In the genomic region with DNA sequence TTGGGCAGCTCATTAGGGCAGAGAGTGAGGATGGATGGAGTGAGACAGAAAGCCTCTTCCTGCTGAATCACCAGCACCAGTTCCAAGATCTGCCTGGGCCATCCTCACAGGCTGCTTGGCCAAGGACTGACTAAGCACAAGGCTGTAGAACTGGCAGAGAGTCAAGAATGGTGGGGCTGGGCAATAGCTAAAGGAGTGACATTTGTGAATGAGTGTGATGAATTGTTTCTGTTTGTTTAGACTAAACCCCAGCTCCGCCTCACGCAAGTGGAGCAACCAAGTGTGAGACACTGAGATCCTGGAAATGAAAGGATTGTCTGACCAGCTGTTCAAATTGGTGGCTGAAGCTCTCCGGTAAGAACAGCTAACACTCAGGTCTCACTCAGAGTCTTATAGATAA, we compare ENCODE assay signal across 1 cellular context.
A peak's percentile ranks its signal among the peaks of the same experiment; 100 is the strongest.
TF ChIP-seq lines count a peak whose summit lies in the region.

No MANE protein-coding gene starts in this region.

TF ChIP-seq in SK-N-SH, 30 proteins besides CTCF, POLR2A, EP300 and RAD21 (continued from another document):
- TF ChIP-seq FOXJ3 (CRISPR knock-in tag; IDR thresholded peaks at IDR 0.05) (no peak), TCF12 (IDR thresholded peaks at IDR 0.05) (peak; percentile 16; the same call in 1 of the 2 replicates), NFIC (IDR thresholded peaks at IDR 0.05; ENCODE audit: borderline replicate concordance) (peak; percentile 74), POLR2AphosphoS5 (IDR thresholded peaks at IDR 0.05; ENCODE audit: low read depth, low read length) (no peak), GABPA (IDR thresholded peaks at IDR 0.05; ENCODE audit: low read depth) (no peak), JUND (IDR thresholded peaks at IDR 0.05) (peak; percentile 23; the same call in 1 of the 2 replicates), NRF1 (IDR thresholded peaks at IDR 0.05; ENCODE audit: low read depth, low read length) (no peak)
- TF ChIP-seq, protein P1, sequence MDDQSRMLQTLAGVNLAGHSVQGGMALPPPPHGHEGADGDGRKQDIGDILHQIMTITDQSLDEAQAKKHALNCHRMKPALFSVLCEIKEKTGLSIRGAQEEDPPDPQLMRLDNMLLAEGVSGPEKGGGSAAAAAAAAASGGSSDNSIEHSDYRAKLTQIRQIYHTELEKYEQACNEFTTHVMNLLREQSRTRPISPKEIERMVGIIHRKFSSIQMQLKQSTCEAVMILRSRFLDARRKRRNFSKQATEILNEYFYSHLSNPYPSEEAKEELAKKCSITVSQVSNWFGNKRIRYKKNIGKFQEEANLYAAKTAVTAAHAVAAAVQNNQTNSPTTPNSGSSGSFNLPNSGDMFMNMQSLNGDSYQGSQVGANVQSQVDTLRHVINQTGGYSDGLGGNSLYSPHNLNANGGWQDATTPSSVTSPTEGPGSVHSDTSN (IDR thresholded peaks at IDR 0.05), result peak; percentile 70
